7 cellular contexts compared by ENCODE assay signal in genomic region chr12:108729612-108730336, GRCh38. TPM values are rescaled to one million over a fixed set of nuclear protein-coding genes. Genes with fewer than 3 reads are reported as not detected.
DNase-seq lines count a peak whose midpoint lies in the region; FAIRE-seq and TF ChIP-seq lines count a peak whose summit lies in the region.

No MANE protein-coding gene starts in this region.

- H3K4me1 ChIP-seq in adrenal gland (replicated peaks in 1 of 2) (peaks cover 0 to 35% of the 10 kb centered on the region in 2 donors), kidney (ENCODE audit: control insufficient read depth in 1 of 2, insufficient read depth in 1 of 2, low read depth in 1 of 2, low read length in 2 of 2) (peaks cover 13% of the 10 kb centered on the region in 2 donors)

- intact Hi-C loops in adrenal gland (cut with DNase I): loop anchor here (5.0 to 10.0 kb wide), 3 partner anchors 37 to 68 kb away; no protein-coding TSS in a partner anchor
- intact Hi-C loops in kidney (cut with DNase I): no loop called here

- H3K9ac ChIP-seq in kidney (ENCODE audit: low read length in 2 of 2): peak overlapping the region; percentile 50 to 57

- H3K27ac ChIP-seq in adrenal gland: peak overlapping the region; percentile 14 to 97 (median 93)
- H3K27ac ChIP-seq in kidney (ENCODE audit: low read depth in 2 of 2, low read length in 2 of 2): peak overlapping the region; percentile 90 to 95
- peak overlapping the region; percentile 94 for H3K27ac ChIP-seq in substantia nigra (ENCODE audit: low read depth, low read length, poor library complexity, severe bottlenecking)

- FAIRE-seq in kidney (lab: Jason Lieb, UNC): no peak

- 21 to 24% (median 22%) methylated on average over 14 of the region's 14 CpGs for WGBS in adrenal gland, 4 donors

- H3K36me3 ChIP-seq in adrenal gland (replicated peaks in 1 of 2): no peaks in the 10 kb centered on the region
- H3K36me3 ChIP-seq in kidney (ENCODE audit: control insufficient read depth in 1 of 2, insufficient read depth in 2 of 2, low read length in 2 of 2): no peaks in the 10 kb centered on the region

- no peaks in the 10 kb centered on the region for H3K27me3 ChIP-seq in adrenal gland

- DNase-seq in GM12864 (ENCODE audit: low read depth) (no peak), NCI-H1694 treated with DMSO at 0.1 percent for 48 hours (lab: John Stamatoyannopoulos, UW) (peak; percentile 34), adrenal gland (no peak), kidney (no peak), substantia nigra (lab: John Stamatoyannopoulos, UW) (peak in 3 of 49 donors; percentile 20 to 59 (median 46)), AG08395 (ENCODE audit: low spot score) (no peak), NOMO-1 treated with DMSO at 0.1 percent for 48 hours (lab: John Stamatoyannopoulos, UW; ENCODE audit: unreplicated experiment) (no peak)

- TF ChIP-seq POLR2A in adrenal gland (IDR thresholded peaks at IDR 0.05): no peak

- TF ChIP-seq CTCF in GM12864 (IDR thresholded peaks at IDR 0.05; ENCODE audit: low read depth, low read length, missing control alignments) (no peak), adrenal gland (IDR thresholded peaks at IDR 0.05) (no peak), kidney (IDR thresholded peaks at IDR 0.05; ENCODE audit: borderline replicate concordance, extremely low read depth, insufficient read depth) (no peak)

- H3K9me3 ChIP-seq in adrenal gland (replicated peaks in 1 of 3): no peaks in the 10 kb centered on the region
- H3K9me3 ChIP-seq in kidney (ENCODE audit: control insufficient read depth in 1 of 2, low read length in 2 of 2): no peaks in the 10 kb centered on the region

- H3K4me3 ChIP-seq in GM12864 (ENCODE audit: low read depth, low read length) (peak overlapping the region; percentile 84), adrenal gland (peak overlapping the region in 3 of 4 donors; percentile 32 to 97 (median 85)), kidney (ENCODE audit: low read length in 2 of 2) (peak overlapping the region; percentile 55 to 62)

RNA-seq across cellular contexts. Expression of gene CORO1C, which starts 1.5 kb away (rescaled TPM):
- 100 to 1,000 TPM in 2 of 8 donors, 10 to 100 TPM in 6; 57.3 to 124 (median 84.8) TPM for total RNA-seq in adrenal gland
- polyA plus RNA-seq in adrenal gland: 10 to 100 TPM; 17.4 to 57.1 (median 32.3) TPM
- total RNA-seq in kidney: 104 TPM
- 16.6 TPM for polyA plus RNA-seq in kidney (ENCODE audit: insufficient read depth, low read depth, low replicate concordance)
